ENCODE assay signal across 24 cellular contexts in the genomic region with DNA sequence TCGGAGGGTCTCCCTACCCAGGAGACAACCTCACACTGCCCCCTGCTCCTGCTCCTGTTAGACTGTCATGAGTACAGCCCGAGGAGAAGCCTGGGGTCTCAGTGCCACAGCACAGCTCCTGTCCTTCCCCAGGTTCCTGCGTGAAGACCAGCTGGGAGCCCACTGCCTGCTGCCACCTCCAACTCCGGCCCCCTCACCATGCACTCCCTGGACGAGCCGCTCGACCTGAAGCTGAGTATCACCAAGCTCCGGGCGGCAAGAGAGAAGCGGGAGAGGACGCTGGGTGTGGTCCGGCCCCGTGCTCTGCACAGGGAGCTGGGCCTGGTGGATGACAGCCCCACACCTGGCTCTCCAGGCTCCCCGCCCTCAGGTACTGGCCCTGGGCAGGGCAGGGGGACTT.
"Had no signal": no experiment of that assay in that cellular context is flagged by ENCODE, and none has a peak within 500 bp of the region (broad histone marks: within the 10 kb centered on the region; RNA-seq: fewer than 3 reads in every experiment).

No MANE protein-coding gene starts in this region.

- H3K27ac ChIP-seq: neural progenitor cell, neutrophil, pancreas, psoas muscle, suprapubic skin, testis, tibial artery, transverse colon, vagina had no signal

- H3K4me3 ChIP-seq: neural progenitor cell, pancreas, psoas muscle, suprapubic skin, testis, tibial artery, transverse colon, vagina had no signal

- DNase-seq: naive thymus-derived CD4-positive, alpha-beta T cell; natural killer cell; nucleus accumbens; pancreas; psoas muscle; small intestine; stimulated activated CD4-positive, alpha-beta T cell treated with anti-CD3 and anti-CD28 coated beads, Interleukin-15, amount 100 ng/mL, for 24 hours; stimulated activated CD4-positive, alpha-beta T cell treated with anti-CD3 and anti-CD28 coated beads, Interleukin-2, amount 100 ng/mL, for 24 hours; stimulated activated CD4-positive, alpha-beta T cell treated with anti-CD3 and anti-CD28 coated beads, Interleukin-2, amount 100 ng/mL, for 48 hours; stimulated activated CD4-positive, alpha-beta T cell treated with anti-CD3 and anti-CD28 coated beads, Interleukin-4, amount 100 ng/mL, for 24 hours; stimulated activated naive B cell treated with anti-CD40 and anti-IgM and Interleukin-4, amounts not matched to agents 10 μg/mL and 1 μg/mL and 100 μg/mL, for 72 hours; stimulated activated naive CD4-positive, alpha-beta T cell treated with Interleukin-2 at 50 U/mL for 16 hours; stimulated activated naive CD8-positive, alpha-beta T cell treated with anti-CD3 and anti-CD28 coated beads, Interleukin-15, amount 100 ng/mL, for 72 hours; substantia nigra; testis; tibial artery; transverse colon had no signal

- H3K36me3 ChIP-seq: neural progenitor cell, neutrophil, transverse colon had no signal

- ATAC-seq: naive thymus-derived CD4-positive, alpha-beta T cell; natural killer cell; pancreas; psoas muscle; right cardiac atrium; sciatic nerve; stimulated activated effector memory CD8-positive, alpha-beta T cell treated with anti-CD3 and anti-CD28 coated beads, Interleukin-12 subunit alpha, Interleukin-12 subunit beta, amount 100 ng/mL, for 72 hours; stimulated activated naive B cell treated with anti-CD40 and anti-IgM and Interleukin-4, amounts not matched to agents 10 μg/mL and 1 μg/mL and 100 μg/mL, for 72 hours; stimulated activated naive CD8-positive, alpha-beta T cell treated with anti-CD3 and anti-CD28 coated beads, Interleukin-15, amount 100 ng/mL, for 72 hours had no signal

- H3K27me3 ChIP-seq: neural progenitor cell, pancreas, suprapubic skin, testis, tibial artery, vagina had no signal

- H3K9me3 ChIP-seq: neutrophil, pancreas, psoas muscle, suprapubic skin, testis, tibial artery, transverse colon, vagina had no signal
